In genomic region chr9:5633243-5633642, GRCh38 we compare ENCODE assay signal across 11 cellular contexts. TPM values are rescaled to one million over a fixed set of nuclear protein-coding genes. Genes with fewer than 3 reads are reported as not detected.
DNase-seq lines count a peak whose midpoint lies in the region; ATAC-seq, FAIRE-seq and TF ChIP-seq lines count a peak whose summit lies in the region.
"Had no signal": no experiment of that assay in that cellular context is flagged by ENCODE, and none has a peak within 500 bp of the region (broad histone marks: within the 10 kb centered on the region; RNA-seq: fewer than 3 reads in every experiment).

No MANE protein-coding gene starts in this region.

- H3K27ac ChIP-seq in breast epithelium (no peak overlapping the region), epithelial cell of prostate (peak overlapping the region; percentile 38), smooth muscle cell (ENCODE audit: low read depth) (no peak overlapping the region)
- H3K27ac ChIP-seq: neural progenitor cell had no signal

- POLR2A ChIA-PET in MCF 10A (lab: Yijun Ruan, JAX) = interaction anchor here (0.6 to 2.4 kb wide), 8 partner anchors 10 to 1229 kb away, joined by 3 to 20 read pairs (median 4); partner anchors contain the start of gene CD274

- peaks cover 61% of the 10 kb centered on the region for H4K20me1 ChIP-seq in smooth muscle cell (ENCODE audit: low read depth)

- H3K27me3 ChIP-seq in breast epithelium = no peaks in the 10 kb centered on the region
- H3K27me3 ChIP-seq in smooth muscle cell (ENCODE audit: low read depth) = no peaks in the 10 kb centered on the region
- H3K27me3 ChIP-seq: neural progenitor cell had no signal

- no peak for ATAC-seq in GM21576 (IDR thresholded peaks at IDR 0.05; ENCODE audit: unreplicated experiment)
- no peak for ATAC-seq in activated T-cell treated with anti-CD3 and anti-CD28 coated beads, Interleukin-2, amount 50 U/mL, for 4 hours
- ATAC-seq in HG02870 (IDR thresholded peaks at IDR 0.05; ENCODE audit: unreplicated experiment) = no peak

- H3K36me3 Mint-ChIP-seq in MCF 10A (ENCODE audit: insufficient read depth, unreplicated experiment) = peaks cover 9% of the 10 kb centered on the region
- peaks cover 21% of the 10 kb centered on the region for H3K36me3 Mint-ChIP-seq in activated T-cell treated with anti-CD3 and anti-CD28 coated beads, Interleukin-2, amount 50 U/mL, for 4 hours (ENCODE audit: insufficient read depth)

- 58% methylated on average over 2 of the region's 2 CpGs for WGBS in smooth muscle cell (ENCODE audit: low lambda C conversion rate)

- intact Hi-C loops in MCF 10A (cut with micrococcal nuclease) (no loop called here), breast epithelium (cut with DNase I; ENCODE audit: low total_unique reads) (no loop called here)

- no peak overlapping the region for H3K9ac ChIP-seq in smooth muscle cell (ENCODE audit: low read depth)
- H3K9ac ChIP-seq: neural progenitor cell had no signal

- H3F3A ChIP-seq in smooth muscle cell (ENCODE audit: low read depth) = no peaks in the 10 kb centered on the region

- no peaks in the 10 kb centered on the region for H3K36me3 ChIP-seq in breast epithelium
- no peaks in the 10 kb centered on the region for H3K36me3 ChIP-seq in smooth muscle cell (ENCODE audit: low read depth)
- H3K36me3 ChIP-seq: neural progenitor cell had no signal

- no TSS peak for BruUV-seq in MCF 10A (replicated peaks; lab: Mats Ljungman, UMichigan)

- H3K9me3 ChIP-seq in breast epithelium (peaks cover 9 to 20% of the 10 kb centered on the region in 2 donors), smooth muscle cell (replicated peaks; ENCODE audit: low read depth) (no peaks in the 10 kb centered on the region)

- no peaks in the 10 kb centered on the region for H3K27me3 Mint-ChIP-seq in MCF 10A (ENCODE audit: insufficient read depth, unreplicated experiment)
- H3K27me3 Mint-ChIP-seq in activated T-cell treated with anti-CD3 and anti-CD28 coated beads, Interleukin-2, amount 50 U/mL, for 4 hours (ENCODE audit: low read depth) = no peaks in the 10 kb centered on the region
- H3K27me3 Mint-ChIP-seq: stimulated activated naive CD8-positive, alpha-beta T cell treated with anti-CD3 and anti-CD28 coated beads, Interleukin-15, Interleukin-2, amounts not matched to agents 100 ng/mL and 50 ng/mL, for 24 hours had no signal

- FAIRE-seq in RCC 7860 (lab: Jason Lieb, UNC) = peak; percentile 81

- peak overlapping the region; percentile 23 for H3K4me2 ChIP-seq in smooth muscle cell
- H3K4me2 ChIP-seq: neural progenitor cell had no signal

- no peak for TF ChIP-seq POLR2A in breast epithelium (IDR thresholded peaks at IDR 0.05)

- no peaks in the 10 kb centered on the region for H3K4me1 ChIP-seq in breast epithelium
- peaks cover 16% of the 10 kb centered on the region for H3K4me1 ChIP-seq in smooth muscle cell (ENCODE audit: low read depth)

- peak overlapping the region; percentile 88 for H3K4me3 Mint-ChIP-seq in MCF 10A (ENCODE audit: unreplicated experiment)
- H3K4me3 Mint-ChIP-seq in activated T-cell treated with anti-CD3 and anti-CD28 coated beads, Interleukin-2, amount 50 U/mL, for 4 hours = no peak overlapping the region
- H3K4me3 Mint-ChIP-seq: neural progenitor cell; stimulated activated naive CD8-positive, alpha-beta T cell treated with anti-CD3 and anti-CD28 coated beads, Interleukin-15, Interleukin-2, amounts not matched to agents 100 ng/mL and 50 ng/mL, for 24 hours had no signal

- DNase-seq in MCF 10A (ENCODE audit: unreplicated experiment) (peak; percentile 76), breast epithelium (ENCODE audit: low spot score in 2 of 2) (no peak), RCC 7860 (ENCODE audit: low spot score) (peak; percentile 68), epithelial cell of prostate (ENCODE audit: low read depth, low spot score) (no peak), smooth muscle cell (lab: John Stamatoyannopoulos, UW; ENCODE audit: unreplicated experiment) (no peak)
- no peak for DNase-seq in activated T-cell treated with anti-CD3 and anti-CD28 coated beads, Interleukin-2, amount 50 U/mL, for 4 hours
- DNase-seq: anterior cingulate cortex had no signal

- peaks cover 24% of the 10 kb centered on the region for H3K4me1 Mint-ChIP-seq in MCF 10A (ENCODE audit: insufficient read depth, unreplicated experiment)
- H3K4me1 Mint-ChIP-seq in activated T-cell treated with anti-CD3 and anti-CD28 coated beads, Interleukin-2, amount 50 U/mL, for 4 hours (ENCODE audit: low read depth) = peaks cover 55% of the 10 kb centered on the region
- H3K4me1 Mint-ChIP-seq: neural progenitor cell had no signal

- CTCF ChIA-PET in MCF 10A (lab: Yijun Ruan, JAX) = interaction anchor here (1.3 kb wide), 1 partner anchor 870 kb away, joined by 3 read pairs; no protein-coding TSS in a partner anchor

- TF ChIP-seq CTCF in MCF 10A (IDR thresholded peaks at IDR 0.05; ENCODE audit: unreplicated experiment) = no peak
- no peak for TF ChIP-seq CTCF in breast epithelium (IDR thresholded peaks at IDR 0.05)
- no peak for TF ChIP-seq CTCF in smooth muscle cell (IDR thresholded peaks at IDR 0.05; ENCODE audit: borderline replicate concordance, insufficient read depth, poor library complexity, severe bottlenecking)

- H3K79me2 ChIP-seq in smooth muscle cell (ENCODE audit: low read depth) = peaks cover 93% of the 10 kb centered on the region

- no peak overlapping the region for H2AFZ ChIP-seq in smooth muscle cell (ENCODE audit: low read depth)
- H2AFZ ChIP-seq: neural progenitor cell had no signal

- H3K27ac Mint-ChIP-seq in MCF 10A (ENCODE audit: low read depth, unreplicated experiment) = peak overlapping the region; percentile 83
- H3K27ac Mint-ChIP-seq: neural progenitor cell; stimulated activated naive CD8-positive, alpha-beta T cell treated with anti-CD3 and anti-CD28 coated beads, Interleukin-15, Interleukin-2, amounts not matched to agents 100 ng/mL and 50 ng/mL, for 24 hours had no signal

- H3K9me3 Mint-ChIP-seq in MCF 10A (ENCODE audit: unreplicated experiment) = peaks cover 17% of the 10 kb centered on the region
- H3K9me3 Mint-ChIP-seq in activated T-cell treated with anti-CD3 and anti-CD28 coated beads, Interleukin-2, amount 50 U/mL, for 4 hours = peaks cover 17% of the 10 kb centered on the region

- H3K4me3 ChIP-seq in breast epithelium = no peak overlapping the region
- H3K4me3 ChIP-seq in smooth muscle cell = no peak overlapping the region
- H3K4me3 ChIP-seq: neural progenitor cell had no signal

RNA-seq across cellular contexts. Expression of gene RIC1, which starts 4.3 kb away (rescaled TPM):
- total RNA-seq in MCF 10A (2022) = 21.3 and 23.1 TPM in 2 replicates
- 10 to 100 TPM; 42.6 to 74.5 (median 53.1) TPM for total RNA-seq in breast epithelium
- 52.4 and 54.0 TPM in 2 replicates for total RNA-seq in smooth muscle cell
- 9.9 and 11.1 TPM in 2 replicates for polyA plus RNA-seq in smooth muscle cell
- total RNA-seq in activated T-cell treated with anti-CD3 and anti-CD28 coated beads, Interleukin-2, amount 50 U/mL, for 4 hours = 10 to 100 TPM; 10.5 to 11.2 (median 10.8) TPM

Comparison
In these comparisons a context has a peak if more than half of its experiments do, and no peak if none do; other contexts are left out.
1. DNase-seq: peak in MCF 10A (single experiment) and RCC 7860 (single experiment); none in breast epithelium (0 of 2), epithelial cell of prostate (single experiment), smooth muscle cell (single experiment) and activated T-cell treated with anti-CD3 and anti-CD28 coated beads, Interleukin-2, amount 50 U/mL, for 4 hours (single experiment).